26 cellular contexts compared by ENCODE assay signal in genomic region chr10:31768467-31768866, GRCh38.
DNase-seq lines count a peak whose midpoint lies in the region; FAIRE-seq and TF ChIP-seq lines count a peak whose summit lies in the region.
"Had no signal": no experiment of that assay in that cellular context is flagged by ENCODE, and none has a peak within 500 bp of the region (broad histone marks: within the 10 kb centered on the region; RNA-seq: fewer than 3 reads in every experiment).

No MANE protein-coding gene starts in this region.

- H3K4me3 Mint-ChIP-seq in astrocyte (ENCODE audit: unreplicated experiment): no peak overlapping the region
- H3K4me3 Mint-ChIP-seq: activated T-helper 17 cell treated with anti-CD3 and anti-CD28 coated beads, Interleukin-2, amount 50 U/mL, for 72 hours; CD4-positive, alpha-beta memory T cell; T-helper 17 cell; type B pancreatic cell had no signal

- H3K9ac ChIP-seq in astrocyte (ENCODE audit: low read length): no peak overlapping the region

- H3K36me3 ChIP-seq in astrocyte (ENCODE audit: insufficient read depth, low read length) (no peaks in the 10 kb centered on the region), WERI-Rb-1 (no peaks in the 10 kb centered on the region)

- H3K27ac ChIP-seq in astrocyte (ENCODE audit: low read depth, low read length) (peak overlapping the region; percentile 78), WERI-Rb-1 (no peak overlapping the region)
- H3K27ac ChIP-seq: HL-60 had no signal

- peaks cover 12% of the 10 kb centered on the region for H3K4me1 Mint-ChIP-seq in astrocyte (ENCODE audit: low read depth, unreplicated experiment)
- H3K4me1 Mint-ChIP-seq: activated T-helper 17 cell treated with anti-CD3 and anti-CD28 coated beads, Interleukin-2, amount 50 U/mL, for 72 hours; CD4-positive, alpha-beta memory T cell had no signal

- H3K4me2 ChIP-seq in astrocyte (ENCODE audit: low read length): peak overlapping the region; percentile 18

- H3K27ac Mint-ChIP-seq in astrocyte (ENCODE audit: unreplicated experiment): peak overlapping the region; percentile 66
- H3K27ac Mint-ChIP-seq: activated T-helper 17 cell treated with anti-CD3 and anti-CD28 coated beads, Interleukin-2, amount 50 U/mL, for 72 hours; CD4-positive, alpha-beta memory T cell; T-helper 17 cell; type B pancreatic cell had no signal

- peaks cover 6% of the 10 kb centered on the region for H3K9me3 Mint-ChIP-seq in astrocyte (ENCODE audit: unreplicated experiment)
- H3K9me3 Mint-ChIP-seq: activated T-helper 17 cell treated with anti-CD3 and anti-CD28 coated beads, Interleukin-2, amount 50 U/mL, for 72 hours; type B pancreatic cell had no signal

- no peaks in the 10 kb centered on the region for H4K20me1 ChIP-seq in astrocyte (ENCODE audit: insufficient read depth, low read length)

- FAIRE-seq in A204.1 (lab: Jason Lieb, UNC): peak; percentile 69
- no peak for FAIRE-seq in astrocyte (lab: Jason Lieb, UNC)
- FAIRE-seq: GM18507, H54, K562 had no signal

- H3K27me3 ChIP-seq in astrocyte (ENCODE audit: insufficient read depth, low read length) (no peaks in the 10 kb centered on the region), WERI-Rb-1 (ENCODE audit: insufficient read depth, low read depth, severe bottlenecking) (no peaks in the 10 kb centered on the region)

- H3K36me3 Mint-ChIP-seq in astrocyte (ENCODE audit: low read depth, unreplicated experiment): no peaks in the 10 kb centered on the region
- H3K36me3 Mint-ChIP-seq: CD4-positive, alpha-beta memory T cell; type B pancreatic cell had no signal

- H3K4me1 ChIP-seq in astrocyte (ENCODE audit: insufficient read depth, low read length): peaks cover 22% of the 10 kb centered on the region

- peak; percentile 21 for DNase-seq in HT1080 (ENCODE audit: low read depth)
- DNase-seq in astrocyte (ENCODE audit: low read depth): peak; percentile 57
- peak; percentile 48 for DNase-seq in fibroblast of villous mesenchyme (ENCODE audit: low read depth)
- DNase-seq in WERI-Rb-1: no peak
- DNase-seq in KBM-7: no peak
- DNase-seq in iPS-NIHi7 (ENCODE audit: extremely low spot score): no peak
- DNase-seq in NCI-H2029 treated with DMSO at 0.1 percent for 48 hours (lab: John Stamatoyannopoulos, UW): no peak
- DNase-seq: activated CD8-positive, alpha-beta memory T cell treated with anti-CD3 and anti-CD28 coated beads for 24 hours; CD4-positive, alpha-beta memory T cell; central memory CD4-positive, alpha-beta T cell; DMS79 treated with DMSO at 0.1 percent for 48 hours; effector CD4-positive, alpha-beta T cell; foreskin melanocyte; left colon; NCI-H2029; NCI-H510A; SHP77 treated with DMSO at 0.1 percent for 48 hours; stimulated activated naive CD8-positive, alpha-beta T cell treated with anti-CD3 and anti-CD28 coated beads, Interleukin-15, Interleukin-2, amounts not matched to agents 100 U/mL and 50 U/mL, for 24 hours; T-helper 17 cell had no signal

- no peaks in the 10 kb centered on the region for H3K27me3 Mint-ChIP-seq in astrocyte (ENCODE audit: low read depth, unreplicated experiment)
- H3K27me3 Mint-ChIP-seq: activated T-helper 17 cell treated with anti-CD3 and anti-CD28 coated beads, Interleukin-2, amount 50 U/mL, for 72 hours; CD4-positive, alpha-beta memory T cell; type B pancreatic cell had no signal

- in situ Hi-C loops in KBM-7 (cut with MboI; ENCODE audit: low pct_unique_long_range_greater_than_20kb, low sequenced_read_pairs): no loop called here

- H3K4me3 ChIP-seq in astrocyte (ENCODE audit: insufficient read depth, low read depth, low read length) (no peak overlapping the region), fibroblast of villous mesenchyme (ENCODE audit: low read depth, low read length) (no peak overlapping the region), WERI-Rb-1 (ENCODE audit: low read depth, low read length) (no peak overlapping the region)
- H3K4me3 ChIP-seq: K562 had no signal

- no peaks in the 10 kb centered on the region for H3K79me2 ChIP-seq in astrocyte (ENCODE audit: insufficient read depth, low read length)

- H2AFZ ChIP-seq in astrocyte (ENCODE audit: low read depth, low read length): no peak overlapping the region

- TF ChIP-seq CTCF in astrocyte (IDR thresholded peaks at IDR 0.05; ENCODE audit: insufficient read depth, low read depth, low read length) (no peak), fibroblast of villous mesenchyme (IDR thresholded peaks at IDR 0.05; ENCODE audit: insufficient read depth, low read depth, low read length) (no peak), WERI-Rb-1 (IDR thresholded peaks at IDR 0.05; ENCODE audit: low read depth, low read length) (no peak)

- H3K9me3 ChIP-seq in astrocyte (ENCODE audit: insufficient read depth, low read depth, low read length) (no peaks in the 10 kb centered on the region), WERI-Rb-1 (ENCODE audit: severe bottlenecking) (no peaks in the 10 kb centered on the region)

Comparison
In these comparisons a context has a peak if more than half of its experiments do, and no peak if none do; other contexts are left out.
1. DNase-seq: peak in HT1080 (single experiment), astrocyte (single experiment) and fibroblast of villous mesenchyme (single experiment); none in WERI-Rb-1 (single experiment), KBM-7 (single experiment), iPS-NIHi7 (single experiment) and NCI-H2029 treated with DMSO at 0.1 percent for 48 hours (single experiment).